Comparison of ENCODE assay signal across 8 cellular contexts in genomic region chr17:50630524-50631194, GRCh38. TPM values are rescaled to one million over a fixed set of nuclear protein-coding genes. Genes with fewer than 3 reads are reported as not detected.
A peak's percentile ranks its signal among the peaks of the same experiment; 100 is the strongest.
DNase-seq lines count a peak whose midpoint lies in the region; ATAC-seq and TF ChIP-seq lines count a peak whose summit lies in the region.

No MANE protein-coding gene starts in this region.

- peaks cover 37% of the 10 kb centered on the region for H3K27me3 Mint-ChIP-seq in GM23338 (ENCODE audit: insufficient read depth, low read depth, poor library complexity)
- H3K27me3 Mint-ChIP-seq in activated naive CD4-positive, alpha-beta T cell treated with anti-CD3 and anti-CD28 coated beads for 36 hours (ENCODE audit: low read depth) = peaks cover 53% of the 10 kb centered on the region

- no peaks in the 10 kb centered on the region for H3K36me3 ChIP-seq in GM23338 (ENCODE audit: insufficient read depth)

- H3K4me3 ChIP-seq in GM23338 (no peak overlapping the region), right cardiac atrium (ENCODE audit: low read length) (no peak overlapping the region)

- POLR2A ChIA-PET in RWPE1 (lab: Yijun Ruan, JAX; ENCODE audit: low non-redundant PET) = interaction anchor here (0.6 kb wide), 1 partner anchor 50 kb away, joined by 3 read pairs; no protein-coding TSS in a partner anchor

- H3K4me1 ChIP-seq in GM23338 (ENCODE audit: insufficient read depth) = peaks cover 22% of the 10 kb centered on the region
- no peaks in the 10 kb centered on the region for H3K4me1 ChIP-seq in right cardiac atrium (ENCODE audit: control insufficient read depth, insufficient read depth, low read length)

- peaks cover 36% of the 10 kb centered on the region for H3K4me1 Mint-ChIP-seq in GM23338
- no peaks in the 10 kb centered on the region for H3K4me1 Mint-ChIP-seq in activated naive CD4-positive, alpha-beta T cell treated with anti-CD3 and anti-CD28 coated beads for 36 hours (ENCODE audit: low read depth)

- TF ChIP-seq CTCF in GM23338 (conservative IDR thresholded peaks at IDR 0.05; ENCODE audit: low read depth in 2 of 2) (peak; percentile 84), RWPE1 (conservative IDR thresholded peaks at IDR 0.05; ENCODE audit: low read depth) (peak; percentile 96)

- H3K4me3 Mint-ChIP-seq in GM23338 = no peak overlapping the region; the same call in 2 of the 3 replicates
- no peak overlapping the region for H3K4me3 Mint-ChIP-seq in activated naive CD4-positive, alpha-beta T cell treated with anti-CD3 and anti-CD28 coated beads for 36 hours

- H3K27me3 ChIP-seq in GM23338 (ENCODE audit: insufficient read depth) (peaks cover 34% of the 10 kb centered on the region), right cardiac atrium (ENCODE audit: control insufficient read depth, insufficient read depth) (no peaks in the 10 kb centered on the region)

- ATAC-seq in GM23338 (peak; percentile 33), right cardiac atrium (peak; percentile 36 to 42), HG03457 (IDR thresholded peaks at IDR 0.05; ENCODE audit: unreplicated experiment) (no peak), HG02884 (IDR thresholded peaks at IDR 0.05; ENCODE audit: unreplicated experiment) (no peak)

- H3K79me2 ChIP-seq in GM23338 (replicated peaks; ENCODE audit: insufficient read depth) = no peaks in the 10 kb centered on the region

- H3K27ac Mint-ChIP-seq in GM23338 = no peak overlapping the region
- H3K27ac Mint-ChIP-seq in activated naive CD4-positive, alpha-beta T cell treated with anti-CD3 and anti-CD28 coated beads for 36 hours = no peak overlapping the region

- no peaks in the 10 kb centered on the region for H4K20me1 ChIP-seq in GM23338 (replicated peaks; ENCODE audit: insufficient read depth)

- no peak overlapping the region for H3K27ac ChIP-seq in GM23338 (ENCODE audit: low read depth)
- peak overlapping the region; percentile 28; the same call in 1 of the 2 replicates for H3K27ac ChIP-seq in RWPE1
- no peak overlapping the region for H3K27ac ChIP-seq in right cardiac atrium (ENCODE audit: low read length)

- DNase-seq in AG08396 (ENCODE audit: low spot score) = peak; percentile 69
- DNase-seq in GM23338 (ENCODE audit: low spot score) = peak; percentile 73
- DNase-seq in RWPE1 (ENCODE audit: low spot score) = peak; percentile 73
- DNase-seq in activated naive CD4-positive, alpha-beta T cell treated with anti-CD3 and anti-CD28 coated beads for 36 hours = peak; percentile 71
- peak in 2 of 3 donors; percentile 70 to 73 for DNase-seq in right cardiac atrium
- peak; percentile 61 for DNase-seq in stimulated activated CD4-positive, alpha-beta T cell treated with anti-CD3 and anti-CD28 coated beads, Interleukin-4, amount 100 ng/mL, for 24 hours

- no peak overlapping the region for H2AFZ ChIP-seq in GM23338

- WGBS in right cardiac atrium = 64% methylated on average over 7 of the region's 7 CpGs

- H3K36me3 Mint-ChIP-seq in GM23338 (ENCODE audit: low read depth) = no peaks in the 10 kb centered on the region
- no peaks in the 10 kb centered on the region for H3K36me3 Mint-ChIP-seq in activated naive CD4-positive, alpha-beta T cell treated with anti-CD3 and anti-CD28 coated beads for 36 hours (ENCODE audit: low read depth)

- CTCF ChIA-PET in RWPE1 (lab: Yijun Ruan, JAX) = interaction anchor here (0.5 to 1.8 kb wide), 29 partner anchors 8 to 173 kb away, joined by 3 to 21 read pairs (median 4); partner anchors contain the start of gene CACNA1G
- CTCF ChIA-PET in activated naive CD4-positive, alpha-beta T cell treated with anti-CD3 and anti-CD28 coated beads for 36 hours (lab: Charles Lee) = interaction anchor here (0.7 to 4.8 kb wide), 20 partner anchors 9 to 342 kb away, joined by 3 to 50 read pairs (median 3); partner anchors contain the start of gene SPATA20

- no peaks in the 10 kb centered on the region for H3K9me3 ChIP-seq in right cardiac atrium (ENCODE audit: control insufficient read depth, low read length)

- H3K9me3 Mint-ChIP-seq in GM23338 = no peaks in the 10 kb centered on the region
- no peaks in the 10 kb centered on the region for H3K9me3 Mint-ChIP-seq in activated naive CD4-positive, alpha-beta T cell treated with anti-CD3 and anti-CD28 coated beads for 36 hours

- no peak overlapping the region for H3K4me2 ChIP-seq in GM23338

- H3K9me2 ChIP-seq in GM23338 (ENCODE audit: insufficient read depth) = no peaks in the 10 kb centered on the region

- H3F3A ChIP-seq in GM23338 (replicated peaks; ENCODE audit: low read depth) = 0 out of 2 replicates have a peak, but pooled peaks cover 3% of the 10 kb centered on the region

- intact Hi-C loops in activated naive CD4-positive, alpha-beta T cell treated with anti-CD3 and anti-CD28 coated beads for 36 hours (cut with micrococcal nuclease) = loop anchor here (1.0 to 2.0 kb wide), 3 partner anchors 51 to 212 kb away; no protein-coding TSS in a partner anchor
- intact Hi-C loops in right cardiac atrium (cut with DNase I) = loop anchor here in 1 of 4 donors (5.0 kb wide), 1 partner anchor 52 kb away; no protein-coding TSS in a partner anchor

TF ChIP-seq in GM23338, 12 proteins besides CTCF, POLR2A, EP300 and RAD21 (continues in another document):
- TF ChIP-seq EZH2phosphoT487 (IDR thresholded peaks at IDR 0.05; ENCODE audit: unreplicated experiment) (no peak), ZNF462 (CRISPR knock-in tag; IDR thresholded peaks at IDR 0.05) (no peak), NANOG (IDR thresholded peaks at IDR 0.05; ENCODE audit: borderline replicate concordance) (no peak), CREB1 (CRISPR knock-in tag; IDR thresholded peaks at IDR 0.05; ENCODE audit: low read depth) (no peak), EZH2 (IDR thresholded peaks at IDR 0.05; ENCODE audit: low read depth, unreplicated experiment) (no peak), STAT1 (IDR thresholded peaks at IDR 0.05; ENCODE audit: unreplicated experiment) (no peak)

RNA-seq across cellular contexts. Expression of gene ABCC3, which starts 4.0 kb away (rescaled TPM):
- 0.27 TPM in 1 of 2 replicates, not detected in the other for total RNA-seq in GM23338 (2014; rRNA removed; shearing (Covaris generic))
- polyA plus RNA-seq in GM23338 (2016; fragmentation: Nextera tagmentation; extraction: Ambion mirVana) = not detected in 2 replicates
- total RNA-seq in activated naive CD4-positive, alpha-beta T cell treated with anti-CD3 and anti-CD28 coated beads for 36 hours = not detected
- total RNA-seq in right cardiac atrium = 1 to 10 TPM; 1.2 to 5.9 (median 3.7) TPM
- 1.4 TPM for polyA plus RNA-seq in right cardiac atrium

Comparison
In these comparisons a context has a peak if more than half of its experiments do, and no peak if none do; other contexts are left out.
1. ATAC-seq: peak in GM23338 (single experiment) and right cardiac atrium (2 of 2); none in HG03457 (single experiment) and HG02884 (single experiment).
2. Peak in every context shown above with its lines, with median percentiles within 50 percentile points of each other: DNase-seq.